ENCODE assay signal across 14 cellular contexts in genomic region chr17:12050646-12051225, GRCh38.
"Had no signal": no experiment of that assay in that cellular context is flagged by ENCODE, and none has a peak within 500 bp of the region (broad histone marks: within the 10 kb centered on the region; RNA-seq: fewer than 3 reads in every experiment).

No MANE protein-coding gene starts in this region.

- H3K27me3 ChIP-seq: brain microvascular endothelial cell, thyroid gland had no signal

- H3K4me3 ChIP-seq: lower lobe of right lung, thyroid gland had no signal

- H3K9me3 ChIP-seq: lower lobe of right lung, thyroid gland had no signal

- DNase-seq: activated CD4-positive, alpha-beta T cell treated with anti-CD3 and anti-CD28 coated beads, Interleukin-2, amount 10 ng/mL, durations not matched to agents 24 days and 14 days; activated CD8-positive, alpha-beta T cell treated with anti-CD3 and anti-CD28 coated beads, Interleukin-2, amount 10 ng/mL, durations not matched to agents 7 days and 5 days; activated naive CD4-positive, alpha-beta T cell treated with anti-CD3 and anti-CD28 coated beads for 36 hours; activated T-cell treated with anti-CD3 and anti-CD28 coated beads, Interleukin-2, amount 50 U/mL, for 4 hours; aorta; brain microvascular endothelial cell; dermis blood vessel endothelial cell; lower lobe of right lung; stimulated activated CD8-positive, alpha-beta memory T cell treated with anti-CD3 and anti-CD28 coated beads, Interleukin-4, amount 100 ng/mL, for 48 hours; stimulated activated naive CD4-positive, alpha-beta T cell treated with Interleukin-2 at 50 U/mL for 16 hours; T-helper 1 cell; T1000; thyroid gland had no signal

- H3K36me3 ChIP-seq: brain microvascular endothelial cell, lower lobe of right lung, thyroid gland had no signal

- H3K27ac ChIP-seq: brain microvascular endothelial cell, epithelial cell of prostate, lower lobe of right lung, thyroid gland had no signal

- ATAC-seq: activated CD8-positive, alpha-beta T cell treated with anti-CD3 and anti-CD28 coated beads, Interleukin-2, amount 10 ng/mL, durations not matched to agents 7 days and 5 days; activated T-cell treated with anti-CD3 and anti-CD28 coated beads, Interleukin-2, amount 50 U/mL, for 4 hours; lower lobe of right lung had no signal
